In the genomic region with DNA sequence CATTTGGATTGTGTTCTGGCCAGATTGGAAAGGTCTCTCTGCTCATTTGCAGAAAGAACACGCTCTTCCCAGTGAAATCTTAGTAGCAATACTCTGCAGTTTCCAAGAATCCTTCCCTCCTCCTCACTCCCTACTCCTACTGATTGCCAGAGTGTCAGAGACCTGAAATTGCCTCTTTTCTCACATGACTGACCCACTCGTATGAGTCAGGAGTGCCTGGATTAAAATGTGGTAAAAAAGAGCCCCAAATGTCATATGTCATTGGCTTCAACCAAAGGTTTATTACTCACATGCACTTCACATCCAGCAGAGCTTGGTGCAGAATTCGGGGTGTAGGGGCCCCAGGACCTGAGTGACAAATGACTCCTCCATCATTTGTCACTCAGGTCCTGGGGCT, we compare ENCODE assay signal across 19 cellular contexts. TPM values are rescaled to one million over a fixed set of nuclear protein-coding genes. Genes with fewer than 3 reads are reported as not detected.
DNase-seq lines count a peak whose midpoint lies in the region; ATAC-seq, FAIRE-seq and TF ChIP-seq lines count a peak whose summit lies in the region.
"Had no signal": no experiment of that assay in that cellular context is flagged by ENCODE, and none has a peak within 500 bp of the region (broad histone marks: within the 10 kb centered on the region; RNA-seq: fewer than 3 reads in every experiment).

No MANE protein-coding gene starts in this region.

- no peak for TF ChIP-seq RAD21 in H1 (IDR thresholded peaks at IDR 0.05 in 1 of 2, conservative IDR thresholded peaks at IDR 0.05 in 1 of 2; ENCODE audit: low read depth in 2 of 2, low read length in 2 of 2)

- no peaks in the 10 kb centered on the region for H3K9me3 Mint-ChIP-seq in GM23338

- no peak overlapping the region for H2BK5ac ChIP-seq in H1 (ENCODE audit: low read depth, low read length)

- H4K8ac ChIP-seq in H1 (ENCODE audit: extremely low read depth, insufficient read depth, low read length): no peak overlapping the region

- no peak overlapping the region for H3K4me2 ChIP-seq in H1 (ENCODE audit: insufficient read depth in 1 of 2, low read depth in 2 of 2, low read length in 2 of 2)
- H3K4me2 ChIP-seq in GM23338: no peak overlapping the region

- no peak overlapping the region for H3K14ac ChIP-seq in H1 (ENCODE audit: insufficient read length)

- TF ChIP-seq POLR2A in H1 (IDR thresholded peaks at IDR 0.05; ENCODE audit: control extremely low read depth in 1 of 2, low read depth in 2 of 2, low read length in 2 of 2) (no peak), suprapubic skin (IDR thresholded peaks at IDR 0.05) (no peak)

- no peak overlapping the region for H2AK5ac ChIP-seq in H1 (ENCODE audit: low read depth, low read length)

- no peak overlapping the region for H3K56ac ChIP-seq in H1 (replicated peaks; ENCODE audit: insufficient read length, low read depth, low read length)

- no peak overlapping the region for H3K18ac ChIP-seq in H1 (ENCODE audit: extremely low read depth, low read length)

- FAIRE-seq in H1 (lab: Jason Lieb, UNC): no peak
- FAIRE-seq: frontal cortex, GM12878, keratinocyte had no signal

- POLR2A ChIA-PET in H1 (lab: Charles Lee; ENCODE audit: partially characterized antibody): no interaction called here

- no peaks in the 10 kb centered on the region for H3K79me1 ChIP-seq in H1 (ENCODE audit: low read depth, low read length)

- 96% methylated on average over 3 of the region's 3 CpGs; no CpG with 5 or more reads in 1 of the 2 experiments for WGBS in H1 (ENCODE audit: extremely low coverage in 1 of 2, insufficient coverage in 1 of 2, insufficient read length in 1 of 2, insufficient replicate concordance in 2 of 2, low coverage in 1 of 2, low lambda C conversion rate in 2 of 2, missing lambda C conversion rate in 1 of 2), 2 experiments
- 67% methylated on average over 3 of the region's 3 CpGs for WGBS in suprapubic skin

- H3K9me2 ChIP-seq in GM23338 (ENCODE audit: insufficient read depth): no peaks in the 10 kb centered on the region

- H2BK20ac ChIP-seq in H1 (ENCODE audit: low read length): no peak overlapping the region

- H3K27ac ChIP-seq in H1 (ENCODE audit: low read depth, low read length): no peak overlapping the region
- peak overlapping the region; percentile 10 for H3K27ac ChIP-seq in suprapubic skin
- no peak overlapping the region for H3K27ac ChIP-seq in GM23338 (ENCODE audit: low read depth)
- H3K27ac ChIP-seq: brain microvascular endothelial cell, VCaP had no signal

- H3K36me3 Mint-ChIP-seq in GM23338 (ENCODE audit: low read depth): no peaks in the 10 kb centered on the region
- H3K36me3 Mint-ChIP-seq: CD14-positive monocyte had no signal

- CTCF ChIA-PET in H1 (lab: Charles Lee; ENCODE audit: partially characterized antibody): no interaction called here

- H3F3A ChIP-seq in GM23338 (replicated peaks; ENCODE audit: low read depth): peaks cover 3% of the 10 kb centered on the region; the same call in 1 of the 2 replicates

- H3K79me2 ChIP-seq in H1 (ENCODE audit: control insufficient read depth in 1 of 2, insufficient read depth in 2 of 2, low read length in 2 of 2) (no peaks in the 10 kb centered on the region), GM23338 (replicated peaks; ENCODE audit: insufficient read depth) (no peaks in the 10 kb centered on the region)

- H3K27me3 ChIP-seq in H1 (replicated peaks in 1 of 4; ENCODE audit: control insufficient read depth in 3 of 4, extremely low read depth in 1 of 4, insufficient read depth in 3 of 4, low read length in 3 of 4): peaks cover 0 to 13% (median 5%) of the 10 kb centered on the region in 4 experiments; a peak in 3 of 7 replicates
- no peaks in the 10 kb centered on the region for H3K27me3 ChIP-seq in suprapubic skin
- no peaks in the 10 kb centered on the region; the same call in 1 of the 2 replicates for H3K27me3 ChIP-seq in GM23338 (ENCODE audit: insufficient read depth)
- H3K27me3 ChIP-seq: brain microvascular endothelial cell had no signal

- ATAC-seq in GM23338: no peak
- ATAC-seq: GM12878 had no signal

- no peak for TF ChIP-seq EP300 in H1 (IDR thresholded peaks at IDR 0.05; ENCODE audit: borderline replicate concordance in 1 of 2, low read depth in 2 of 2, low read length in 2 of 2)
- no peak for TF ChIP-seq EP300 in suprapubic skin (IDR thresholded peaks at IDR 0.05)

- no peak overlapping the region for H2BK12ac ChIP-seq in H1 (ENCODE audit: low read depth, low read length)

- DNase-seq in HS-27A (ENCODE audit: low read depth) (peak; percentile 12), H1 (ENCODE audit: low read depth in 1 of 2, low spot score in 2 of 2) (no peak), kidney glomerular epithelial cell (lab: John Stamatoyannopoulos, UW) (peak; percentile 31), suprapubic skin (ENCODE audit: low spot score in 2 of 2) (no peak), NOMO-1 treated with DMSO at 0.1 percent for 48 hours (lab: John Stamatoyannopoulos, UW; ENCODE audit: unreplicated experiment) (no peak), GM23338 (ENCODE audit: low spot score) (no peak)
- DNase-seq in activated CD8-positive, alpha-beta memory T cell treated with anti-CD3 and anti-CD28 coated beads, Interleukin-2, amount 50 U/mL, for 4 hours: no peak
- no peak for DNase-seq in activated CD8-positive, alpha-beta memory T cell treated with anti-CD3 and anti-CD28 coated beads, Interleukin-2, amount 50 U/mL, for 48 hours
- DNase-seq: activated effector memory CD4-positive, alpha-beta T cell treated with anti-CD3 and anti-CD28 coated beads, Interleukin-2, amount 50 U/mL, for 16 hours; brain microvascular endothelial cell; NCI-H1694 treated with DMSO at 0.1 percent for 48 hours; NCI-H510A; substantia nigra; SW 1271 had no signal

- no peak overlapping the region for H3K4ac ChIP-seq in H1 (replicated peaks; ENCODE audit: insufficient read length, low read depth, low read length)

- 0 out of 2 replicates have a peak overlapping the region, but pooled peaks have one; percentile 5 for H2BK15ac ChIP-seq in H1 (ENCODE audit: low read length)

- no peak overlapping the region for H3K4me3 Mint-ChIP-seq in GM23338

- H3K4me3 ChIP-seq in H1 (ENCODE audit: extremely low read depth in 1 of 4, insufficient read depth in 2 of 4, low read depth in 3 of 4, low read length in 4 of 4): no peak overlapping the region
- no peak overlapping the region for H3K4me3 ChIP-seq in suprapubic skin
- no peak overlapping the region for H3K4me3 ChIP-seq in GM23338
- H3K4me3 ChIP-seq: GM12878 had no signal

- no peak overlapping the region for H2BK120ac ChIP-seq in H1 (replicated peaks; ENCODE audit: low read depth, low read length)

- no peaks in the 10 kb centered on the region for H3K9me3 ChIP-seq in H1 (ENCODE audit: insufficient read depth in 2 of 2, low read depth in 1 of 2, low read length in 1 of 2)
- no peaks in the 10 kb centered on the region for H3K9me3 ChIP-seq in suprapubic skin

- peaks cover 22% of the 10 kb centered on the region for H3K27me3 Mint-ChIP-seq in GM23338 (ENCODE audit: insufficient read depth, low read depth, poor library complexity)

- no peak overlapping the region for H4K91ac ChIP-seq in H1 (replicated peaks; ENCODE audit: insufficient read length, low read length)

- no peaks in the 10 kb centered on the region for H3K36me3 ChIP-seq in H1 (ENCODE audit: control insufficient read depth in 2 of 4, insufficient read depth in 4 of 4, low read length in 3 of 4)
- no peaks in the 10 kb centered on the region for H3K36me3 ChIP-seq in suprapubic skin
- no peaks in the 10 kb centered on the region for H3K36me3 ChIP-seq in GM23338 (ENCODE audit: insufficient read depth)
- H3K36me3 ChIP-seq: brain microvascular endothelial cell had no signal

- H3K4me1 ChIP-seq in H1 (replicated peaks in 1 of 4; ENCODE audit: control insufficient read depth in 3 of 4, insufficient read depth in 4 of 4, low read length in 3 of 4) (peaks cover 10 to 18% (median 17%) of the 10 kb centered on the region in 4 experiments), suprapubic skin (no peaks in the 10 kb centered on the region), GM23338 (ENCODE audit: insufficient read depth) (peaks cover 20% of the 10 kb centered on the region)

- no peak overlapping the region for H3K27ac Mint-ChIP-seq in GM23338
- H3K27ac Mint-ChIP-seq: CD14-positive monocyte had no signal

- H2AFZ ChIP-seq in H1 (ENCODE audit: low read length) (no peak overlapping the region), GM23338 (no peak overlapping the region)

- no peak overlapping the region for H4K5ac ChIP-seq in H1 (ENCODE audit: insufficient read length, low read depth, low read length)

- TF ChIP-seq CTCF in H1 (IDR thresholded peaks at IDR 0.05; ENCODE audit: control extremely low read depth in 1 of 3, insufficient read depth in 1 of 3, low read depth in 1 of 3, low read length in 3 of 3): no peak
- TF ChIP-seq CTCF in suprapubic skin (IDR thresholded peaks at IDR 0.05): no peak
- no peak for TF ChIP-seq CTCF in GM23338 (conservative IDR thresholded peaks at IDR 0.05; ENCODE audit: low read depth in 2 of 2)

- no peak overlapping the region for H3K23ac ChIP-seq in H1 (ENCODE audit: insufficient read length)

- H4K20me1 ChIP-seq in H1 (replicated peaks in 1 of 2; ENCODE audit: control insufficient read depth in 1 of 2, insufficient read depth in 2 of 2, low read length in 2 of 2): no peaks in the 10 kb centered on the region
- no peaks in the 10 kb centered on the region for H4K20me1 ChIP-seq in GM23338 (replicated peaks; ENCODE audit: insufficient read depth)

- no peaks in the 10 kb centered on the region for H3K23me2 ChIP-seq in H1 (ENCODE audit: low read depth, low read length)

- H3K4me1 Mint-ChIP-seq in GM23338: peaks cover 28% of the 10 kb centered on the region
- H3K4me1 Mint-ChIP-seq: CD14-positive monocyte had no signal

- H3K9ac ChIP-seq in H1 (replicated peaks in 1 of 4; ENCODE audit: extremely low read depth in 1 of 4, low read depth in 3 of 4, low read length in 3 of 4): no peak overlapping the region

TF ChIP-seq in H1, 55 proteins besides CTCF, POLR2A, EP300 and RAD21 (continues in another document):
- no peak for TF ChIP-seq CTBP2 (IDR thresholded peaks at IDR 0.05; ENCODE audit: borderline replicate concordance, insufficient read depth, insufficient read length, low read length)

TF ChIP-seq in GM23338, 12 proteins besides CTCF, POLR2A, EP300 and RAD21 (continues in another document):
- no peak for TF ChIP-seq STAT1 (IDR thresholded peaks at IDR 0.05; ENCODE audit: unreplicated experiment)
- TF ChIP-seq ZNF331 (CRISPR knock-in tag; IDR thresholded peaks at IDR 0.05; ENCODE audit: low read depth): no peak

RNA-seq across cellular contexts. Expression of a gene that starts 39.7 kb away (rescaled TPM):
- total RNA-seq in H1 (2021; fragmentation: NEBNext Ultra II Directional; extraction: Animal tissue kit (Norgen Biotek cat#: 25700)): 1.6 and 2.9 TPM in 2 replicates
- polyA plus RNA-seq in H1 (2011; rRNA removed) (0.50 and 1.7 TPM in 2 replicates), GM23338 (2016; fragmentation: Nextera tagmentation; extraction: Ambion mirVana) (1.6 and 2.3 TPM in 2 replicates)
- polyA plus RNA-seq in H1 (2011; cell fraction: cytosol; rRNA removed): 1.6 TPM
- polyA plus RNA-seq in H1 (2011; cell fraction: nucleus; rRNA removed): 1.5 TPM
- 1.2 to 1.8 TPM (median 1.5 TPM) in 4 replicates for polyA plus RNA-seq in H1 (2012, experiment 1 of 2)
- polyA plus RNA-seq in H1 (2012, experiment 2 of 2): 1.2 TPM
- 1.6 TPM for polyA plus RNA-seq in H1 (2013, experiment 1 of 2)
- polyA plus RNA-seq in H1 (2013, experiment 2 of 2): 2.4 TPM
- 0.13 TPM in 1 of 2 replicates, not detected in the other for polyA minus RNA-seq in H1 (2011; rRNA and poly(A)+ RNA removed)
- 2.6 TPM for polyA minus RNA-seq in H1 (2011; cell fraction: cytosol; rRNA and poly(A)+ RNA removed)
- polyA minus RNA-seq in H1 (2011; cell fraction: nucleus; rRNA and poly(A)+ RNA removed): 1.8 TPM
- 100 to 1,000 TPM in 1 of 4 donors, 10 to 100 TPM in 3; 50.9 to 112 (median 82.7) TPM for total RNA-seq in suprapubic skin
- total RNA-seq in GM23338 (2014; rRNA removed; shearing (Covaris generic)): 0.90 and 1.7 TPM in 2 replicates
- total RNA-seq: GM12878 had no signal
- polyA plus RNA-seq: CD14-positive monocyte had no signal

Comparison
In these comparisons a context has a peak if more than half of its experiments do, and no peak if none do; other contexts are left out.
1. DNase-seq: peak in HS-27A (single experiment) and kidney glomerular epithelial cell (single experiment); none in H1 (0 of 2), suprapubic skin (0 of 2), NOMO-1 treated with DMSO at 0.1 percent for 48 hours (single experiment), activated CD8-positive, alpha-beta memory T cell treated with anti-CD3 and anti-CD28 coated beads, Interleukin-2, amount 50 U/mL, for 4 hours (single experiment), activated CD8-positive, alpha-beta memory T cell treated with anti-CD3 and anti-CD28 coated beads, Interleukin-2, amount 50 U/mL, for 48 hours (single experiment) and GM23338 (single experiment).
2. RNA of a gene that starts 39.7 kb away (total RNA-seq): 50.9 to 112 TPM in suprapubic skin; 1.6 to 2.9 TPM in H1 and 0.90 to 1.7 TPM in GM23338; every median in the first group is over 10 times any median in the second.